Comparison of ENCODE assay signal across 8 cellular contexts in the genomic region with DNA sequence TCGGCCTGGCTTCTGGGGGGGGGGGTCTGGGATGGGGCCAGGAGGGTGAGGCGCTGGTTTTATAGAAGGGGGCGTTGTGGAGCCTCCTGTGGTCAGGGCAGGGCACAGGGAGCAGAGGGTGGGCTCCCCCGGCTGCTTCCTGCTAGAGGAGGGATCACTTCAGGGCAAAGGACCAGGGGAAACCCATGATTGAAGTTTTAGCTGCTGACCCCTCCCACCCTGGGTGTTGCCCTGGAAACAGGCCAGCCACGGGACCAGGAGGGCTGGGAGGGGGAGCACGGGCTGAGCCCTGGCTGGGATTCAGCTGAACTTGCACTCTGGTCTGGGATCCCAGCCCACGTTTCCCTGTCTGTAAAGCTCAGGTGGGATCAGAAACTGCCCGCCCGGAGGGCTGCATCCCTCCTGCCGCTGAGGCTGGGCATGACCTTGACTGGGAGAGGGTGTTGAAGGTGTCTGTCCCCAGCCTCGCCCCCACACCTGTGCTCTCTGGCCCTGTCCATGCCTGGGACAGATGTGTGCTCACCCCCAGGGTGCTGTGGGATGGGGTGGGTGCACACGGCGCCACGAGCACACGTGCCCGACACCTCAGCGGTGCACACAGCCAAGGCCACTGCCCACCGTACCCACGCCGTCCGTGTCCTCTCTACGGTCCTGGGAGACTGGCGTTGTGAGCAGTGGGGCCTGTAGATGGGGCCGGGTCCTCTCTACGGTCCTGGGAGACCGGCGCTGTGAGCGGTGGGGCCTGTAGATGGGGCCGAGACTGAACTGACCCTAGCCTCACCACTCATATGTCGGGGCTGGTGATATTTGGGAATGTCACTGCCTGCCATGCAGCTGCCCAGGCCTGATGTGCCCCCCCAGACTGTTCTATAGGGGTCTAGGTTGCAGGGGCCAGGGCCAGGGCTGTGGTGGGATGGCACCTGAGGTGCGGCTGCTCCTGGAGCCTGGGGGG. TPM values are rescaled to one million over a fixed set of nuclear protein-coding genes. Genes with fewer than 3 reads are reported as not detected.
DNase-seq lines count a peak whose midpoint lies in the region; ATAC-seq and TF ChIP-seq lines count a peak whose summit lies in the region.

No MANE protein-coding gene starts in this region.

- H3K27ac ChIP-seq in iPS-18a (ENCODE audit: low read length): no peak overlapping the region
- H3K27ac ChIP-seq in skeletal muscle tissue (ENCODE audit: low read depth, low read length): peak overlapping the region; percentile 91

- peaks cover 22% of the 10 kb centered on the region for H3K4me1 ChIP-seq in iPS-18a (ENCODE audit: control insufficient read depth, low read depth, low read length)
- H3K4me1 ChIP-seq in skeletal muscle tissue (ENCODE audit: control insufficient read depth in 3 of 3, insufficient read depth in 3 of 3, low read length in 3 of 3): peaks cover 35 to 68% (median 51%) of the 10 kb centered on the region in 3 donors

- H3K4me3 Mint-ChIP-seq in brain: peak overlapping the region; percentile 52 to 84 (median 76)
- no peak overlapping the region for H3K4me3 Mint-ChIP-seq in activated CD8-positive, alpha-beta memory T cell treated with anti-CD3 and anti-CD28 coated beads, Interleukin-2, amount 10 ng/mL, durations not matched to agents 7 days and 5 days

- no peaks in the 10 kb centered on the region for H3K9me3 Mint-ChIP-seq in brain
- no peaks in the 10 kb centered on the region for H3K9me3 Mint-ChIP-seq in activated CD8-positive, alpha-beta memory T cell treated with anti-CD3 and anti-CD28 coated beads, Interleukin-2, amount 10 ng/mL, durations not matched to agents 7 days and 5 days (ENCODE audit: low read depth)

- peaks cover 42% of the 10 kb centered on the region for H3K4me1 Mint-ChIP-seq in brain
- H3K4me1 Mint-ChIP-seq in activated CD8-positive, alpha-beta memory T cell treated with anti-CD3 and anti-CD28 coated beads, Interleukin-2, amount 10 ng/mL, durations not matched to agents 7 days and 5 days: peaks cover 29% of the 10 kb centered on the region

- H3K36me3 ChIP-seq in iPS-18a (ENCODE audit: control insufficient read depth, low read depth, low read length) (peaks cover 7% of the 10 kb centered on the region), skeletal muscle tissue (ENCODE audit: control insufficient read depth in 3 of 3, insufficient read depth in 3 of 3, low read length in 3 of 3) (peaks cover 5 to 10% (median 10%) of the 10 kb centered on the region in 3 donors)

- H3K9me3 ChIP-seq in iPS-18a (ENCODE audit: control insufficient read depth, low read depth, low read length) (no peaks in the 10 kb centered on the region), skeletal muscle tissue (ENCODE audit: control insufficient read depth in 3 of 3, low read length in 3 of 3) (no peaks in the 10 kb centered on the region)

- H3K27me3 ChIP-seq in iPS-18a (ENCODE audit: control insufficient read depth, insufficient read depth, low read length): peaks cover 14% of the 10 kb centered on the region
- H3K27me3 ChIP-seq in skeletal muscle tissue (ENCODE audit: control insufficient read depth in 3 of 3, insufficient read depth in 3 of 3, low read length in 3 of 3): peaks cover 6 to 13% (median 12%) of the 10 kb centered on the region in 3 donors

- no peak for TF ChIP-seq CTCF in brain (conservative IDR thresholded peaks at IDR 0.05)

- CTCF ChIA-PET in activated CD8-positive, alpha-beta memory T cell treated with anti-CD3 and anti-CD28 coated beads, Interleukin-2, amount 10 ng/mL, durations not matched to agents 7 days and 5 days (lab: Charles Lee): no interaction called here

- DNase-seq in CD1c-positive myeloid dendritic cell (ENCODE audit: extremely low spot score) (peak; percentile 53), LHCN-M2 (ENCODE audit: low read depth) (peak; percentile 81)
- no peak for DNase-seq in activated CD8-positive, alpha-beta memory T cell treated with anti-CD3 and anti-CD28 coated beads, Interleukin-2, amount 10 ng/mL, durations not matched to agents 7 days and 5 days

- H3K9ac ChIP-seq in iPS-18a (ENCODE audit: low read length) (peak overlapping the region; percentile 27), skeletal muscle tissue (ENCODE audit: low read depth in 1 of 3, low read length in 3 of 3) (peak overlapping the region in 1 of 3 donors; percentile 66)

- H3K36me3 Mint-ChIP-seq in brain: peaks cover 7% of the 10 kb centered on the region
- H3K36me3 Mint-ChIP-seq in activated CD8-positive, alpha-beta memory T cell treated with anti-CD3 and anti-CD28 coated beads, Interleukin-2, amount 10 ng/mL, durations not matched to agents 7 days and 5 days: peaks cover 6% of the 10 kb centered on the region

- H3K27me3 Mint-ChIP-seq in brain: peaks cover 4% of the 10 kb centered on the region
- H3K27me3 Mint-ChIP-seq in activated CD8-positive, alpha-beta memory T cell treated with anti-CD3 and anti-CD28 coated beads, Interleukin-2, amount 10 ng/mL, durations not matched to agents 7 days and 5 days: peaks cover 8% of the 10 kb centered on the region

- ATAC-seq in GM18498 (IDR thresholded peaks at IDR 0.05; ENCODE audit: unreplicated experiment): no peak
- no peak for ATAC-seq in GM21447 (IDR thresholded peaks at IDR 0.05; ENCODE audit: unreplicated experiment)
- no peak for ATAC-seq in activated CD8-positive, alpha-beta memory T cell treated with anti-CD3 and anti-CD28 coated beads, Interleukin-2, amount 10 ng/mL, durations not matched to agents 7 days and 5 days

- H3K27ac Mint-ChIP-seq in brain: peak overlapping the region in 3 of 5 experiments; percentile 71 to 90 (median 84)
- H3K27ac Mint-ChIP-seq in activated CD8-positive, alpha-beta memory T cell treated with anti-CD3 and anti-CD28 coated beads, Interleukin-2, amount 10 ng/mL, durations not matched to agents 7 days and 5 days: no peak overlapping the region

- peak overlapping the region; percentile 89 for H3K4me3 ChIP-seq in iPS-18a (ENCODE audit: low read length)
- H3K4me3 ChIP-seq in skeletal muscle tissue (ENCODE audit: low read length in 3 of 3): peak overlapping the region; percentile 32 to 60 (median 48)

RNA-seq across cellular contexts. Expression of gene TSPAN4, which starts 2.3 kb away (rescaled TPM):
- total RNA-seq in LHCN-M2 (2014; rRNA removed): 199 and 210 TPM in 2 replicates
- 212 TPM for polyA plus RNA-seq in LHCN-M2 (2012)
- 23.3 TPM for polyA plus RNA-seq in brain (ENCODE audit: insufficient read depth, low read depth, low replicate concordance)
- total RNA-seq in skeletal muscle tissue: 42.3 TPM
- total RNA-seq in activated CD8-positive, alpha-beta memory T cell treated with anti-CD3 and anti-CD28 coated beads, Interleukin-2, amount 10 ng/mL, durations not matched to agents 7 days and 5 days: 10 to 100 TPM in 1 of 2 experiments, 1 to 10 TPM in 1; 7.8 to 17.8 TPM

RNA-seq across cellular contexts. Expression of gene POLR2L, which starts 2.6 kb away (rescaled TPM):
- 91.8 and 146 TPM in 2 replicates for total RNA-seq in LHCN-M2 (2014; rRNA removed)
- polyA plus RNA-seq in LHCN-M2 (2012): 1,088 TPM
- polyA plus RNA-seq in brain (ENCODE audit: insufficient read depth, low read depth, low replicate concordance): 104 TPM
- 46.4 TPM for total RNA-seq in skeletal muscle tissue
- total RNA-seq in activated CD8-positive, alpha-beta memory T cell treated with anti-CD3 and anti-CD28 coated beads, Interleukin-2, amount 10 ng/mL, durations not matched to agents 7 days and 5 days: 100 to 1,000 TPM in 1 of 2 experiments, 10 to 100 TPM in 1; 87.6 to 114 TPM

RNA-seq across cellular contexts. Expression of gene CD151, which starts 12.2 kb away (rescaled TPM):
- total RNA-seq in LHCN-M2 (2014; rRNA removed) (840 and 1,028 TPM in 2 replicates), skeletal muscle tissue (94.5 TPM)
- polyA plus RNA-seq in LHCN-M2 (2012): 1,063 TPM
- 114 TPM for polyA plus RNA-seq in brain (ENCODE audit: insufficient read depth, low read depth, low replicate concordance)
- 10 to 100 TPM; 23.1 to 54.9 TPM for total RNA-seq in activated CD8-positive, alpha-beta memory T cell treated with anti-CD3 and anti-CD28 coated beads, Interleukin-2, amount 10 ng/mL, durations not matched to agents 7 days and 5 days

RNA-seq across cellular contexts. Expression of gene CRACR2B, which starts 17.2 kb away (rescaled TPM):
- total RNA-seq in LHCN-M2 (2014; rRNA removed) (0.40 and 1.3 TPM in 2 replicates), skeletal muscle tissue (5.7 TPM)
- polyA plus RNA-seq in LHCN-M2 (2012): 0.68 TPM
- polyA plus RNA-seq in brain (ENCODE audit: insufficient read depth, low read depth, low replicate concordance): 3.1 TPM
- total RNA-seq in activated CD8-positive, alpha-beta memory T cell treated with anti-CD3 and anti-CD28 coated beads, Interleukin-2, amount 10 ng/mL, durations not matched to agents 7 days and 5 days: 10 to 100 TPM; 11.3 to 14.1 TPM

RNA-seq across cellular contexts. Expression of gene PNPLA2, which starts 26.3 kb away (rescaled TPM):
- total RNA-seq in LHCN-M2 (2014; rRNA removed) (43.7 and 45.4 TPM in 2 replicates), skeletal muscle tissue (13.6 TPM)
- polyA plus RNA-seq in LHCN-M2 (2012): 83.1 TPM
- 67.9 TPM for polyA plus RNA-seq in brain (ENCODE audit: insufficient read depth, low read depth, low replicate concordance)
- total RNA-seq in activated CD8-positive, alpha-beta memory T cell treated with anti-CD3 and anti-CD28 coated beads, Interleukin-2, amount 10 ng/mL, durations not matched to agents 7 days and 5 days: 10 to 100 TPM; 64.7 to 70.0 TPM
